Comparison of ENCODE assay signal across 25 cellular contexts in genomic region chr2:38293152-38293865, GRCh38.
DNase-seq lines count a peak whose midpoint lies in the region; ATAC-seq, FAIRE-seq and TF ChIP-seq lines count a peak whose summit lies in the region.
"Had no signal": no experiment of that assay in that cellular context is flagged by ENCODE, and none has a peak within 500 bp of the region (broad histone marks: within the 10 kb centered on the region; RNA-seq: fewer than 3 reads in every experiment).

No MANE protein-coding gene starts in this region.

- CTCF ChIA-PET in H1 (lab: Charles Lee; ENCODE audit: partially characterized antibody), result interaction anchor here (1.0 to 1.8 kb wide), 7 partner anchors 16 to 242 kb away, joined by 3 to 11 read pairs (median 5); partner anchors contain the start of gene CYP1B1
- CTCF ChIA-PET in activated naive CD4-positive, alpha-beta T cell treated with anti-CD3 and anti-CD28 coated beads, Interleukin-2, amount 10 ng/mL, durations not matched to agents 7 days and 5 days (lab: Charles Lee), result interaction anchor here (1.0 to 1.6 kb wide), 2 partner anchors 19 to 215 kb away, joined by 3 to 4 read pairs; no protein-coding TSS in a partner anchor

- H3K9ac ChIP-seq in H1 (replicated peaks in 1 of 4; ENCODE audit: extremely low read depth in 1 of 4, low read depth in 3 of 4, low read length in 3 of 4), result no peak overlapping the region

- FAIRE-seq in H1 (lab: Jason Lieb, UNC), result peak; percentile 28
- FAIRE-seq: GM12878, RCC 7860 had no signal

- peaks cover 8% of the 10 kb centered on the region; the same call in 1 of the 2 replicates for H3K36me3 ChIP-seq in GM23338 (ENCODE audit: insufficient read depth)
- peaks cover 5 to 32% (median 22%) of the 10 kb centered on the region in 4 experiments; a peak in 7 of 8 replicates for H3K36me3 ChIP-seq in H1 (ENCODE audit: control insufficient read depth in 2 of 4, insufficient read depth in 4 of 4, low read length in 3 of 4)

- H3K18ac ChIP-seq in H1 (ENCODE audit: extremely low read depth, low read length), result no peak overlapping the region

- POLR2A ChIA-PET in H1 (lab: Charles Lee; ENCODE audit: partially characterized antibody), result interaction anchor here (1.3 to 1.5 kb wide), 3 partner anchors 65 to 450 kb away, joined by 3 to 6 read pairs (median 4); no protein-coding TSS in a partner anchor

- DNase-seq in NCI-H82 (lab: John Stamatoyannopoulos, UW) (peak; percentile 12), NCI-H82 treated with DMSO at 0.1 percent for 48 hours (lab: John Stamatoyannopoulos, UW; ENCODE audit: unreplicated experiment) (no peak), GM23338 (ENCODE audit: low spot score) (no peak), H1 (ENCODE audit: low read depth in 1 of 2, low spot score in 2 of 2) (no peak), DMS 273 (lab: John Stamatoyannopoulos, UW; ENCODE audit: unreplicated experiment) (no peak), NCI-H345 treated with DMSO at 0.1 percent for 48 hours (lab: John Stamatoyannopoulos, UW; ENCODE audit: unreplicated experiment) (no peak)
- no peak for DNase-seq in activated naive CD4-positive, alpha-beta T cell treated with anti-CD3 and anti-CD28 coated beads, Interleukin-2, amount 10 ng/mL, durations not matched to agents 7 days and 5 days
- DNase-seq: ACHN; AML-193; C1 segment of cervical spinal cord; CD8-positive, alpha-beta T cell; KG1; NCI-H1092 treated with DMSO at 0.1 percent for 48 hours; NCI-H1436 treated with DMSO at 0.1 percent for 48 hours; NCI-H1930; NCI-H226; NCI-H524; NCI-H774; Right ventricle myocardium superior; SW 1271; T-helper 17 cell had no signal

- WGBS in H1 (ENCODE audit: extremely low coverage in 1 of 2, insufficient coverage in 1 of 2, insufficient read length in 1 of 2, insufficient replicate concordance in 2 of 2, low coverage in 1 of 2, low lambda C conversion rate in 2 of 2, missing lambda C conversion rate in 1 of 2), 2 experiments, result 87% methylated on average over 7 of the region's 7 CpGs; no CpG with 5 or more reads in 1 of the 2 experiments

- TF ChIP-seq CTCF in GM23338 (conservative IDR thresholded peaks at IDR 0.05; ENCODE audit: low read depth in 2 of 2) (no peak), H1 (IDR thresholded peaks at IDR 0.05; ENCODE audit: control extremely low read depth in 1 of 3, insufficient read depth in 1 of 3, low read depth in 1 of 3, low read length in 3 of 3) (no peak)

- H2AK5ac ChIP-seq in H1 (ENCODE audit: low read depth, low read length), result no peak overlapping the region

- no peaks in the 10 kb centered on the region for H3K9me2 ChIP-seq in GM23338 (ENCODE audit: insufficient read depth)

- H3K27ac Mint-ChIP-seq in GM23338, result no peak overlapping the region
- no peak overlapping the region for H3K27ac Mint-ChIP-seq in activated naive CD4-positive, alpha-beta T cell treated with anti-CD3 and anti-CD28 coated beads, Interleukin-2, amount 10 ng/mL, durations not matched to agents 7 days and 5 days
- H3K27ac Mint-ChIP-seq: CD8-positive, alpha-beta T cell; T-helper 17 cell had no signal

- no peak overlapping the region for H3K4ac ChIP-seq in H1 (replicated peaks; ENCODE audit: insufficient read length, low read depth, low read length)

- no peak overlapping the region for H2BK12ac ChIP-seq in H1 (ENCODE audit: low read depth, low read length)

- H3K36me3 Mint-ChIP-seq in GM23338 (ENCODE audit: low read depth), result peaks cover 26% of the 10 kb centered on the region
- peaks cover 24% of the 10 kb centered on the region for H3K36me3 Mint-ChIP-seq in activated naive CD4-positive, alpha-beta T cell treated with anti-CD3 and anti-CD28 coated beads, Interleukin-2, amount 10 ng/mL, durations not matched to agents 7 days and 5 days

- H3K4me1 Mint-ChIP-seq in GM23338, result peaks cover 7% of the 10 kb centered on the region; the same call in 2 of the 3 replicates
- no peaks in the 10 kb centered on the region for H3K4me1 Mint-ChIP-seq in activated naive CD4-positive, alpha-beta T cell treated with anti-CD3 and anti-CD28 coated beads, Interleukin-2, amount 10 ng/mL, durations not matched to agents 7 days and 5 days
- H3K4me1 Mint-ChIP-seq: T-helper 17 cell had no signal

- ATAC-seq in GM23338, result peak; percentile 43; the same call in 2 of the 3 replicates
- ATAC-seq in HG03159 (IDR thresholded peaks at IDR 0.05; ENCODE audit: unreplicated experiment), result no peak
- ATAC-seq: CD8-positive, alpha-beta T cell; GM12878; T-helper 17 cell had no signal

- H3K9me3 ChIP-seq in H1 (ENCODE audit: insufficient read depth in 2 of 2, low read depth in 1 of 2, low read length in 1 of 2), result no peaks in the 10 kb centered on the region

- H2BK15ac ChIP-seq in H1 (ENCODE audit: low read length), result no peak overlapping the region

- no peak overlapping the region for H4K5ac ChIP-seq in H1 (ENCODE audit: insufficient read length, low read depth, low read length)

- H2BK5ac ChIP-seq in H1 (ENCODE audit: low read depth, low read length), result no peak overlapping the region

- no peak overlapping the region for H3K14ac ChIP-seq in H1 (ENCODE audit: insufficient read length)

- H3K4me2 ChIP-seq in GM23338, result no peak overlapping the region
- H3K4me2 ChIP-seq in H1 (ENCODE audit: insufficient read depth in 1 of 2, low read depth in 2 of 2, low read length in 2 of 2), result no peak overlapping the region

- no peaks in the 10 kb centered on the region for H4K20me1 ChIP-seq in GM23338 (replicated peaks; ENCODE audit: insufficient read depth)
- no peaks in the 10 kb centered on the region for H4K20me1 ChIP-seq in H1 (replicated peaks in 1 of 2; ENCODE audit: control insufficient read depth in 1 of 2, insufficient read depth in 2 of 2, low read length in 2 of 2)

- no peak overlapping the region for H2BK120ac ChIP-seq in H1 (replicated peaks; ENCODE audit: low read depth, low read length)

- H3K4me3 ChIP-seq in GM23338, result no peak overlapping the region
- no peak overlapping the region for H3K4me3 ChIP-seq in H1 (ENCODE audit: extremely low read depth in 1 of 4, insufficient read depth in 2 of 4, low read depth in 3 of 4, low read length in 4 of 4)
- H3K4me3 ChIP-seq: GM12878 had no signal

- H3K27me3 Mint-ChIP-seq in GM23338 (ENCODE audit: insufficient read depth, low read depth, poor library complexity), result no peaks in the 10 kb centered on the region
- no peaks in the 10 kb centered on the region for H3K27me3 Mint-ChIP-seq in activated naive CD4-positive, alpha-beta T cell treated with anti-CD3 and anti-CD28 coated beads, Interleukin-2, amount 10 ng/mL, durations not matched to agents 7 days and 5 days

- TF ChIP-seq RAD21 in H1 (IDR thresholded peaks at IDR 0.05 in 1 of 2, conservative IDR thresholded peaks at IDR 0.05 in 1 of 2; ENCODE audit: low read depth in 2 of 2, low read length in 2 of 2), result no peak

- no peak overlapping the region for H3K56ac ChIP-seq in H1 (replicated peaks; ENCODE audit: insufficient read length, low read depth, low read length)

- H2BK20ac ChIP-seq in H1 (ENCODE audit: low read length), result no peak overlapping the region

- no peaks in the 10 kb centered on the region for H3K79me1 ChIP-seq in H1 (ENCODE audit: low read depth, low read length)

- H3K4me3 Mint-ChIP-seq in GM23338, result no peak overlapping the region
- H3K4me3 Mint-ChIP-seq in activated naive CD4-positive, alpha-beta T cell treated with anti-CD3 and anti-CD28 coated beads, Interleukin-2, amount 10 ng/mL, durations not matched to agents 7 days and 5 days, result no peak overlapping the region
- H3K4me3 Mint-ChIP-seq: CD8-positive, alpha-beta T cell; T-helper 17 cell had no signal

- H3K79me2 ChIP-seq in GM23338 (replicated peaks; ENCODE audit: insufficient read depth), result no peaks in the 10 kb centered on the region
- H3K79me2 ChIP-seq in H1 (ENCODE audit: control insufficient read depth in 1 of 2, insufficient read depth in 2 of 2, low read length in 2 of 2), result no peaks in the 10 kb centered on the region

- H4K91ac ChIP-seq in H1 (replicated peaks; ENCODE audit: insufficient read length, low read length), result no peak overlapping the region

- H3K27me3 ChIP-seq in GM23338 (ENCODE audit: insufficient read depth), result no peaks in the 10 kb centered on the region
- H3K27me3 ChIP-seq in H1 (replicated peaks in 1 of 4; ENCODE audit: control insufficient read depth in 3 of 4, extremely low read depth in 1 of 4, insufficient read depth in 3 of 4, low read length in 3 of 4), result no peaks in the 10 kb centered on the region

- H3K27ac ChIP-seq in GM23338 (ENCODE audit: low read depth) (no peak overlapping the region), H1 (ENCODE audit: low read depth, low read length) (no peak overlapping the region; the same call in 1 of the 2 replicates)
- H3K27ac ChIP-seq: 22Rv1 had no signal

- TF ChIP-seq EP300 in H1 (IDR thresholded peaks at IDR 0.05; ENCODE audit: borderline replicate concordance in 1 of 2, low read depth in 2 of 2, low read length in 2 of 2), result no peak

- H4K8ac ChIP-seq in H1 (ENCODE audit: extremely low read depth, insufficient read depth, low read length), result no peak overlapping the region

- H2AFZ ChIP-seq in GM23338 (no peak overlapping the region), H1 (ENCODE audit: low read length) (no peak overlapping the region)

- peaks cover 15% of the 10 kb centered on the region for H3K4me1 ChIP-seq in GM23338 (ENCODE audit: insufficient read depth)
- peaks cover 0 to 4% (median 0%) of the 10 kb centered on the region in 4 experiments; a peak in 1 of 7 replicates for H3K4me1 ChIP-seq in H1 (replicated peaks in 1 of 4; ENCODE audit: control insufficient read depth in 3 of 4, insufficient read depth in 4 of 4, low read length in 3 of 4)

- no peak overlapping the region for H3K23ac ChIP-seq in H1 (ENCODE audit: insufficient read length)

- H3F3A ChIP-seq in GM23338 (replicated peaks; ENCODE audit: low read depth), result no peaks in the 10 kb centered on the region

- H3K23me2 ChIP-seq in H1 (ENCODE audit: low read depth, low read length), result no peaks in the 10 kb centered on the region

- TF ChIP-seq POLR2A in H1 (IDR thresholded peaks at IDR 0.05; ENCODE audit: control extremely low read depth in 1 of 2, low read depth in 2 of 2, low read length in 2 of 2), result no peak; a peak in 1 of 3 replicates

- no peaks in the 10 kb centered on the region for H3K9me3 Mint-ChIP-seq in GM23338
- H3K9me3 Mint-ChIP-seq in activated naive CD4-positive, alpha-beta T cell treated with anti-CD3 and anti-CD28 coated beads, Interleukin-2, amount 10 ng/mL, durations not matched to agents 7 days and 5 days, result no peaks in the 10 kb centered on the region
- H3K9me3 Mint-ChIP-seq: CD8-positive, alpha-beta T cell had no signal

TF ChIP-seq in GM23338, 12 proteins besides CTCF, POLR2A, EP300 and RAD21 (continues in another document):
- TF ChIP-seq ZNF114 (CRISPR knock-in tag; IDR thresholded peaks at IDR 0.05), result no peak
- TF ChIP-seq JUNB (IDR thresholded peaks at IDR 0.05; ENCODE audit: unreplicated experiment), result no peak
- TF ChIP-seq ZNF331 (CRISPR knock-in tag; IDR thresholded peaks at IDR 0.05; ENCODE audit: low read depth), result no peak

TF ChIP-seq in H1, 55 proteins besides CTCF, POLR2A, EP300 and RAD21:
- TF ChIP-seq FOSL1 (IDR thresholded peaks at IDR 0.05; ENCODE audit: insufficient read depth, low read depth, low read length) (no peak), NANOG (IDR thresholded peaks at IDR 0.05; ENCODE audit: insufficient read depth, low read depth, low read length, poor library complexity, severe bottlenecking) (no peak)
TF ChIP-seq in H1: peak in this region for 0.
